Comparison of ENCODE assay signal across 22 cellular contexts in the genomic region with DNA sequence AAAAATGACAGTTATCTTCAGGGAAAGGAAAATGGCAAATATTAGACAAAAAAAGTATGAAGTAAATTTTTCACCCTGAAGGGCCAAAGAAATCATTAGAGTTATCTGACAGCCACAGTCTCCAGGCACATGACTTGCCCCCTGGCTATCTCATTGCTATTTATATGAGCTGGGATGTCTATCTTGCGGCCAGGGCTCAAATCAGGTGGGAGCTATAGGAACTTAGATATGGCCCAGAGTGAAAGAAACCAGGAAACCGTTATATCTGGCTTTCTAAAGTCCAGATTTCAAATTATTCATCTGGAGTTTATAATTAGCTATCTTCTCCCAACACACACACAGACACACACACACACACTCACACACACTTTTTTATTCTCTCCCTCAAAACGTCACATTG.
"Had no signal": no experiment of that assay in that cellular context is flagged by ENCODE, and none has a peak within 500 bp of the region (broad histone marks: within the 10 kb centered on the region; RNA-seq: fewer than 3 reads in every experiment).

No MANE protein-coding gene starts in this region.

- DNase-seq: dorsolateral prefrontal cortex; effector CD4-positive, alpha-beta T cell; left ventricle myocardium superior; lower lobe of right lung; mucosa of descending colon; naive B cell; stimulated activated CD4-positive, alpha-beta T cell treated with anti-CD3 and anti-CD28 coated beads, Interleukin-12 subunit alpha, Interleukin-12 subunit beta, amount 100 ng/mL, for 4 hours; stimulated activated CD4-positive, alpha-beta T cell treated with anti-CD3 and anti-CD28 coated beads, Interleukin-1b, Interleukin-23, amount 100 ng/mL, for 48 hours; stimulated activated CD4-positive, alpha-beta T cell treated with anti-CD3 and anti-CD28 coated beads, Interleukin-4, amount 100 ng/mL, for 1 hour; stimulated activated CD8-positive, alpha-beta memory T cell treated with anti-CD3 and anti-CD28 coated beads, Interleukin-4, amount 100 ng/mL, for 48 hours; stimulated activated naive CD4-positive, alpha-beta T cell; stimulated activated naive CD8-positive, alpha-beta T cell treated with anti-CD3 and anti-CD28 coated beads, Interleukin-15, amount 100 ng/mL, for 72 hours; transverse colon had no signal

- H3K79me2 ChIP-seq: parathyroid adenoma had no signal

- H3K36me3 ChIP-seq: lower lobe of right lung, neural progenitor cell, prostate gland, right atrium auricular region, suprapubic skin, transverse colon, vagina had no signal

- H3K27ac Mint-ChIP-seq: naive B cell; natural killer cell treated with Interleukin-12 subunit alpha and Interleukin-12 subunit beta and Interleukin-15 and Interleukin-18, amount 100 ng/mL, for 72 hours; stimulated activated naive CD8-positive, alpha-beta T cell treated with anti-CD3 and anti-CD28 coated beads, Interleukin-15, amount 100 ng/mL, for 72 hours had no signal

- H3K9me3 ChIP-seq: lower lobe of right lung, mucosa of descending colon, prostate gland, right atrium auricular region, suprapubic skin, transverse colon, vagina had no signal

- ATAC-seq: left ventricle myocardium superior; lower lobe of right lung; mucosa of descending colon; natural killer cell treated with Interleukin-12 subunit alpha and Interleukin-12 subunit beta and Interleukin-15 and Interleukin-18, amount 100 ng/mL, for 72 hours; sciatic nerve; stimulated activated naive CD8-positive, alpha-beta T cell treated with anti-CD3 and anti-CD28 coated beads, Interleukin-15, amount 100 ng/mL, for 72 hours had no signal

- H3K4me3 Mint-ChIP-seq: naive B cell; natural killer cell treated with Interleukin-12 subunit alpha and Interleukin-12 subunit beta and Interleukin-15 and Interleukin-18, amount 100 ng/mL, for 72 hours; stimulated activated naive CD8-positive, alpha-beta T cell treated with anti-CD3 and anti-CD28 coated beads, Interleukin-15, amount 100 ng/mL, for 72 hours had no signal

- H3K4me2 ChIP-seq: neural progenitor cell, smooth muscle cell had no signal

- H3K4me1 ChIP-seq: lower lobe of right lung, parathyroid adenoma, prostate gland, right atrium auricular region, suprapubic skin, transverse colon, vagina had no signal

- H3K4me3 ChIP-seq: dorsolateral prefrontal cortex, lower lobe of right lung, mucosa of descending colon, neural progenitor cell, prostate gland, right atrium auricular region, smooth muscle cell, suprapubic skin, transverse colon, vagina had no signal

- H3K27ac ChIP-seq: dorsolateral prefrontal cortex, lower lobe of right lung, neural progenitor cell, parathyroid adenoma, prostate gland, right atrium auricular region, suprapubic skin, transverse colon, vagina had no signal

- H3K9ac ChIP-seq: neural progenitor cell, parathyroid adenoma had no signal

- H3K36me3 Mint-ChIP-seq: naive B cell; natural killer cell treated with Interleukin-12 subunit alpha and Interleukin-12 subunit beta and Interleukin-15 and Interleukin-18, amount 100 ng/mL, for 72 hours; neural progenitor cell had no signal

- H3K4me1 Mint-ChIP-seq: naive B cell; stimulated activated naive CD8-positive, alpha-beta T cell treated with anti-CD3 and anti-CD28 coated beads, Interleukin-15, amount 100 ng/mL, for 72 hours had no signal

- H3K9me3 Mint-ChIP-seq: natural killer cell treated with Interleukin-12 subunit alpha and Interleukin-12 subunit beta and Interleukin-15 and Interleukin-18, amount 100 ng/mL, for 72 hours; neural progenitor cell; stimulated activated naive CD8-positive, alpha-beta T cell treated with anti-CD3 and anti-CD28 coated beads, Interleukin-15, amount 100 ng/mL, for 72 hours had no signal

- H3K27me3 ChIP-seq: neural progenitor cell, right atrium auricular region, vagina had no signal

- H2AFZ ChIP-seq: neural progenitor cell, parathyroid adenoma had no signal
